20 cellular contexts compared by ENCODE assay signal in genomic region chr18:74906189-74906588, GRCh38.
DNase-seq lines count a peak whose midpoint lies in the region; ATAC-seq, FAIRE-seq and TF ChIP-seq lines count a peak whose summit lies in the region.
"Had no signal": no experiment of that assay in that cellular context is flagged by ENCODE, and none has a peak within 500 bp of the region (broad histone marks: within the 10 kb centered on the region; RNA-seq: fewer than 3 reads in every experiment).

No MANE protein-coding gene starts in this region.

- no peaks in the 10 kb centered on the region for H3K36me3 ChIP-seq in pancreas
- H3K36me3 ChIP-seq: gastrocnemius medialis, thoracic aorta had no signal

- H3K27me3 ChIP-seq in pancreas: no peaks in the 10 kb centered on the region
- H3K27me3 ChIP-seq: gastrocnemius medialis had no signal

- peak; percentile 66 for FAIRE-seq in pancreas (lab: Jason Lieb, UNC)
- FAIRE-seq: GM12878 had no signal

- WGBS in pancreas, 2 donors: 73 to 85% methylated on average over 2 of the region's 2 CpGs

- no peaks in the 10 kb centered on the region for H3K27me3 Mint-ChIP-seq in dendritic cell treated with granulocyte-macrophage colony-stimulating factor and Interleukin-4, amounts not matched to agents 40 ng/mL and 50 ng/mL, for 4 days
- H3K27me3 Mint-ChIP-seq: naive thymus-derived CD4-positive, alpha-beta T cell had no signal

- ATAC-seq in pancreas (no peak), GM18511 (IDR thresholded peaks at IDR 0.05; ENCODE audit: unreplicated experiment) (no peak), Right ventricle myocardium inferior (no peak)
- ATAC-seq: gastrocnemius medialis; GM12878; naive thymus-derived CD4-positive, alpha-beta T cell had no signal

- H3K36me3 Mint-ChIP-seq in dendritic cell treated with granulocyte-macrophage colony-stimulating factor and Interleukin-4, amounts not matched to agents 40 ng/mL and 50 ng/mL, for 4 days (ENCODE audit: low read depth): no peaks in the 10 kb centered on the region

- H3K27ac Mint-ChIP-seq in dendritic cell treated with granulocyte-macrophage colony-stimulating factor and Interleukin-4, amounts not matched to agents 40 ng/mL and 50 ng/mL, for 4 days: peak overlapping the region; percentile 71

- no peaks in the 10 kb centered on the region for H3K9me3 Mint-ChIP-seq in dendritic cell treated with granulocyte-macrophage colony-stimulating factor and Interleukin-4, amounts not matched to agents 40 ng/mL and 50 ng/mL, for 4 days
- H3K9me3 Mint-ChIP-seq: naive thymus-derived CD4-positive, alpha-beta T cell had no signal

- H3K27ac ChIP-seq in pancreas: no peak overlapping the region
- H3K27ac ChIP-seq: gastrocnemius medialis, skin epidermis, thoracic aorta had no signal

- intact Hi-C loops in dendritic cell treated with granulocyte-macrophage colony-stimulating factor and Interleukin-4, amounts not matched to agents 40 ng/mL and 50 ng/mL, for 4 days (cut with micrococcal nuclease): no loop called here
- intact Hi-C loops in pancreas (cut with DNase I): no loop called here
- intact Hi-C loops in Right ventricle myocardium inferior (cut with DNase I): no loop called here

- H3K4me1 Mint-ChIP-seq in dendritic cell treated with granulocyte-macrophage colony-stimulating factor and Interleukin-4, amounts not matched to agents 40 ng/mL and 50 ng/mL, for 4 days (ENCODE audit: low read depth): peaks cover 26% of the 10 kb centered on the region

- no peaks in the 10 kb centered on the region for H3K9me3 ChIP-seq in pancreas
- H3K9me3 ChIP-seq: gastrocnemius medialis, thoracic aorta had no signal

- peak overlapping the region; percentile 59 for H3K4me3 Mint-ChIP-seq in dendritic cell treated with granulocyte-macrophage colony-stimulating factor and Interleukin-4, amounts not matched to agents 40 ng/mL and 50 ng/mL, for 4 days
- H3K4me3 Mint-ChIP-seq: naive thymus-derived CD4-positive, alpha-beta T cell had no signal

- no peak for TF ChIP-seq CTCF in pancreas (IDR thresholded peaks at IDR 0.05)

- no peak overlapping the region for H3K4me3 ChIP-seq in pancreas
- H3K4me3 ChIP-seq: gastrocnemius medialis, GM12878, skin epidermis, thoracic aorta had no signal

- H3K4me1 ChIP-seq in pancreas: no peaks in the 10 kb centered on the region
- H3K4me1 ChIP-seq: gastrocnemius medialis had no signal

- DNase-seq in HCEC 1CT (peak; percentile 50), NCI-H69 (lab: John Stamatoyannopoulos, UW) (peak; percentile 81), pancreas (no peak), NCI-H2029 treated with DMSO at 0.1 percent for 48 hours (lab: John Stamatoyannopoulos, UW) (no peak), Right ventricle myocardium inferior (ENCODE audit: missing footprints) (no peak)
- no peak for DNase-seq in activated CD4-positive, alpha-beta T cell treated with anti-CD3 and anti-CD28 coated beads, Interleukin-2, amount 50 U/mL, for 1 hour
- DNase-seq: activated CD4-positive, CD25-positive, alpha-beta regulatory T cell; activated effector memory CD4-positive, alpha-beta T cell treated with Interleukin-2 at 50 U/mL for 16 hours; amygdala; gastrocnemius medialis; GOT3; naive thymus-derived CD4-positive, alpha-beta T cell; NCI-H2171; SIG-M5; T-helper 2 cell had no signal

Comparison
In these comparisons a context has a peak if more than half of its experiments do, and no peak if none do; other contexts are left out.
1. DNase-seq: peak in HCEC 1CT (single experiment) and NCI-H69 (single experiment); none in pancreas (0 of 6), NCI-H2029 treated with DMSO at 0.1 percent for 48 hours (single experiment), activated CD4-positive, alpha-beta T cell treated with anti-CD3 and anti-CD28 coated beads, Interleukin-2, amount 50 U/mL, for 1 hour (single experiment) and Right ventricle myocardium inferior (single experiment).